ENCODE assay signal across 10 cellular contexts in genomic region chr12:46402861-46403731, GRCh38. TPM values are rescaled to one million over a fixed set of nuclear protein-coding genes. Genes with fewer than 3 reads are reported as not detected.
DNase-seq lines count a peak whose midpoint lies in the region; ATAC-seq and TF ChIP-seq lines count a peak whose summit lies in the region.
"Had no signal": no experiment of that assay in that cellular context is flagged by ENCODE, and none has a peak within 500 bp of the region (broad histone marks: within the 10 kb centered on the region; RNA-seq: fewer than 3 reads in every experiment).

No MANE protein-coding gene starts in this region.

- DNase-seq in heart left ventricle (no peak), Right ventricle myocardium superior (no peak), mammary epithelial cell (no peak), vagina (ENCODE audit: extremely low spot score in 2 of 2) (no peak)
- DNase-seq: effector CD4-positive, alpha-beta T cell; NCI-H1092 had no signal

- H3K27me3 ChIP-seq in heart left ventricle: no peaks in the 10 kb centered on the region
- H3K27me3 ChIP-seq in mammary epithelial cell (ENCODE audit: insufficient read depth, low read length): no peaks in the 10 kb centered on the region
- no peaks in the 10 kb centered on the region for H3K27me3 ChIP-seq in vagina

- H3K9me3 ChIP-seq in heart left ventricle: peaks cover 0 to 4% (median 0%) of the 10 kb centered on the region in 12 donors
- no peaks in the 10 kb centered on the region for H3K9me3 ChIP-seq in mammary epithelial cell (replicated peaks; ENCODE audit: insufficient read depth, low read length)
- no peaks in the 10 kb centered on the region for H3K9me3 ChIP-seq in mesodermal cell (ENCODE audit: control insufficient read depth, low read length)
- no peaks in the 10 kb centered on the region for H3K9me3 ChIP-seq in vagina

- no peak overlapping the region for H3K4me3 ChIP-seq in heart left ventricle
- no peak overlapping the region for H3K4me3 ChIP-seq in mammary epithelial cell (replicated peaks in 1 of 3; ENCODE audit: insufficient read depth in 1 of 3, low read depth in 2 of 3, low read length in 3 of 3)
- no peak overlapping the region for H3K4me3 ChIP-seq in mesodermal cell (ENCODE audit: extremely low read depth, insufficient read depth, low read length, poor library complexity, severe bottlenecking)
- H3K4me3 ChIP-seq in vagina: no peak overlapping the region

- BruUV-seq in mammary epithelial cell (replicated peaks; lab: Mats Ljungman, UMichigan): no TSS peak

- WGBS in heart left ventricle, 4 donors: 54 to 57% (median 57%) methylated on average over 4 of the region's 4 CpGs
- 43% methylated on average over 4 of the region's 4 CpGs for WGBS in mammary epithelial cell (ENCODE audit: low coverage, missing lambda C conversion rate)
- 60% methylated on average over 1 to 2 of the region's 4 CpGs for WGBS in mesodermal cell (ENCODE audit: insufficient coverage in 2 of 2), 2 experiments

- no peak overlapping the region for H2AFZ ChIP-seq in mammary epithelial cell (ENCODE audit: low read depth, low read length)

- CTCF ChIA-PET in mammary epithelial cell (lab: Charles Lee; ENCODE audit: low non-redundant PET): interaction anchor here (0.7 kb wide), 1 partner anchor 30 kb away, joined by 3 read pairs; no protein-coding TSS in a partner anchor

- H4K20me1 ChIP-seq in mammary epithelial cell (ENCODE audit: insufficient read depth, low read length): no peaks in the 10 kb centered on the region

- H3K4me1 ChIP-seq in heart left ventricle: peaks cover 0 to 46% (median 35%) of the 10 kb centered on the region in 12 donors
- H3K4me1 ChIP-seq in mammary epithelial cell (ENCODE audit: insufficient read depth, low read length): peaks cover 18% of the 10 kb centered on the region
- peaks cover 27% of the 10 kb centered on the region for H3K4me1 ChIP-seq in mesodermal cell (ENCODE audit: control insufficient read depth, insufficient read depth, low read length, poor library complexity, severe bottlenecking)
- H3K4me1 ChIP-seq in vagina: peaks cover 47% of the 10 kb centered on the region

- in situ Hi-C loops in mammary epithelial cell (cut with MboI; ENCODE audit: low sequenced_read_pairs in 2 of 2): no loop called here

- no peak for TF ChIP-seq POLR2A in heart left ventricle (IDR thresholded peaks at IDR 0.05)
- no peak for TF ChIP-seq POLR2A in vagina (IDR thresholded peaks at IDR 0.05)

- H3K4me2 ChIP-seq in mammary epithelial cell (ENCODE audit: insufficient read depth, low read depth, low read length): peak overlapping the region; percentile 53

- H3K9ac ChIP-seq in mammary epithelial cell (ENCODE audit: insufficient read depth, low read length): no peak overlapping the region

- no peak for TF ChIP-seq CTCF in heart left ventricle (IDR thresholded peaks at IDR 0.05)
- no peak for TF ChIP-seq CTCF in mammary epithelial cell (conservative IDR thresholded peaks at IDR 0.05 in 1 of 2, IDR thresholded peaks at IDR 0.05 in 1 of 2; ENCODE audit: extremely low read depth in 1 of 2, insufficient read depth in 1 of 2, low read depth in 1 of 2, low read length in 2 of 2)
- no peak for TF ChIP-seq CTCF in vagina (IDR thresholded peaks at IDR 0.05)

- H3K36me3 ChIP-seq in heart left ventricle (no peaks in the 10 kb centered on the region), mammary epithelial cell (ENCODE audit: insufficient read depth, low read length) (no peaks in the 10 kb centered on the region), mesodermal cell (ENCODE audit: control insufficient read depth, insufficient read depth, low read length) (no peaks in the 10 kb centered on the region), vagina (no peaks in the 10 kb centered on the region)

- dilution Hi-C loops in mammary epithelial cell (cut with HindIII; ENCODE audit: low sequenced_read_pairs): no loop called here

- intact Hi-C loops in heart left ventricle (cut with DNase I) (loop anchor here in 1 of 10 donors (5.0 kb wide), 1 partner anchor 59 kb away; no protein-coding TSS in a partner anchor), Right ventricle myocardium superior (cut with DNase I) (no loop called here), mammary epithelial cell (cut with micrococcal nuclease) (no loop called here), vagina (cut with DNase I) (loop anchor here (5.0 kb wide), 1 partner anchor 679 kb away; no protein-coding TSS in a partner anchor)

- H3K27ac ChIP-seq in heart left ventricle (peak overlapping the region in 9 of 12 donors; percentile 3 to 57 (median 25)), mammary epithelial cell (ENCODE audit: insufficient read depth, low read depth, low read length) (no peak overlapping the region), mesodermal cell (ENCODE audit: low read depth, low read length, severe bottlenecking) (peak overlapping the region; percentile 65), vagina (peak overlapping the region; percentile 37)

- H3K79me2 ChIP-seq in mammary epithelial cell (ENCODE audit: insufficient read depth, low read length): no peaks in the 10 kb centered on the region

- ATAC-seq in heart left ventricle (peak in 2 of 4 donors; percentile 14 to 31), Right ventricle myocardium superior (ENCODE audit: poor library complexity) (no peak), GM18870 (IDR thresholded peaks at IDR 0.05; ENCODE audit: unreplicated experiment) (no peak), GM19467 (IDR thresholded peaks at IDR 0.05; ENCODE audit: unreplicated experiment) (no peak), GM19035 (IDR thresholded peaks at IDR 0.05; ENCODE audit: unreplicated experiment) (no peak)

RNA-seq across cellular contexts. Expression of gene SLC38A2, which starts 30.5 kb away (rescaled TPM):
- total RNA-seq in heart left ventricle (100 to 1,000 TPM in 7 of 9 donors, 10 to 100 TPM in 2; 82.1 to 373 (median 161) TPM), Right ventricle myocardium superior (144 TPM), mammary epithelial cell (100 to 1,000 TPM; 774 to 995 TPM), vagina (352 TPM)
- polyA plus RNA-seq in heart left ventricle (100 to 1,000 TPM in 1 of 2 donors, 10 to 100 TPM in 1; 39.7 to 195 TPM), mammary epithelial cell (153 TPM)
- 348 TPM for polyA minus RNA-seq in mammary epithelial cell
- 343 TPM for polyA plus RNA-seq in mesodermal cell (2013, experiment 1 of 2)
- 332 TPM for polyA plus RNA-seq in mesodermal cell (2013, experiment 2 of 2)
